14 cellular contexts compared by ENCODE assay signal in genomic region chr20:17580905-17581304, GRCh38. TPM values are rescaled to one million over a fixed set of nuclear protein-coding genes. Genes with fewer than 3 reads are reported as not detected.
"Had no signal": no experiment of that assay in that cellular context is flagged by ENCODE, and none has a peak within 500 bp of the region (broad histone marks: within the 10 kb centered on the region; RNA-seq: fewer than 3 reads in every experiment).

No MANE protein-coding gene starts in this region.

- H3K36me3 ChIP-seq: gastrocnemius medialis, thyroid gland had no signal

- H3K27me3 ChIP-seq: ascending aorta, gastrocnemius medialis, stomach, thyroid gland had no signal

- H3K36me3 Mint-ChIP-seq: naive B cell had no signal

- H3K9me3 ChIP-seq: ascending aorta, gastrocnemius medialis, stomach, thyroid gland had no signal

- H3K27me3 Mint-ChIP-seq: naive B cell had no signal

- H3K4me3 ChIP-seq: gastrocnemius medialis, stomach, thyroid gland had no signal

- H3K4me3 Mint-ChIP-seq: activated CD8-positive, alpha-beta T cell treated with anti-CD3 and anti-CD28 coated beads, Interleukin-2, amount 10 ng/mL, durations not matched to agents 7 days and 5 days had no signal

- ATAC-seq: activated CD8-positive, alpha-beta T cell treated with anti-CD3 and anti-CD28 coated beads, Interleukin-2, amount 10 ng/mL, durations not matched to agents 7 days and 5 days; gastrocnemius medialis had no signal

- H3K27ac ChIP-seq: gastrocnemius medialis had no signal

- H3K9me3 Mint-ChIP-seq: naive B cell had no signal

- DNase-seq: activated CD4-positive, alpha-beta T cell treated with anti-CD3 and anti-CD28 coated beads for 4 hours; activated CD8-positive, alpha-beta memory T cell treated with anti-CD3 and anti-CD28 coated beads, Interleukin-2, amount 50 U/mL, for 48 hours; activated CD8-positive, alpha-beta T cell treated with anti-CD3 and anti-CD28 coated beads, Interleukin-2, amount 10 ng/mL, durations not matched to agents 7 days and 5 days; activated naive CD4-positive, alpha-beta T cell; gastrocnemius medialis; kidney; midbrain; naive B cell; nucleus accumbens; stimulated activated CD4-positive, alpha-beta T cell treated with anti-CD3 and anti-CD28 coated beads, Interleukin-4, amount 100 ng/mL, for 4 hours; stomach; T1000; thyroid gland had no signal

- H3K27ac Mint-ChIP-seq: activated CD8-positive, alpha-beta T cell treated with anti-CD3 and anti-CD28 coated beads, Interleukin-2, amount 10 ng/mL, durations not matched to agents 7 days and 5 days had no signal

RNA-seq across cellular contexts. Expression of gene BFSP1, which starts 49.7 kb away (rescaled TPM):
- total RNA-seq: ascending aorta had no signal
